In the genomic region with DNA sequence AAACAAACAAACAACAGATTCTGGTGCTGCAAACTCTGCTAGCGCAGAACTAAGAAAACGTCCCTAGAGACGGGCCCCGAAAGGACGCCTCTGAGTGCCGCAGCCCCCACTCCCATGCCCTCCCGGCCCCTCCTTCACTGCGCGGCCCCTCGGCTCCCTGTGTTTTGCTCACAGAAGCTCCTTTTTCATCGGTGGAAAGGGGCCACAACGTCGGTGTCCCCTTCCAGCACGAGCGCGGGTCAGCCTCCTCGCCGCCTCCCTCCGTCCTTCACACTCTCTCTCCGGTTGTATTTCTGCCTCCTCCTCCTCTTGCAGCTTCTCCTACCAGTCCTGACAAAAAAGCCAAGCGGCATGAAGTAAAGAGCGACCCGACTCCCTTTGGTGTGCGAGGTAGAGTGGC, we compare ENCODE assay signal across 24 cellular contexts. TPM values are rescaled to one million over a fixed set of nuclear protein-coding genes. Genes with fewer than 3 reads are reported as not detected.
"Had no signal": no experiment of that assay in that cellular context is flagged by ENCODE, and none has a peak within 500 bp of the region (broad histone marks: within the 10 kb centered on the region; RNA-seq: fewer than 3 reads in every experiment).

No MANE protein-coding gene starts in this region.

- H3K27ac Mint-ChIP-seq: activated B cell treated with CpG ODN at 0.5 μM for 24 hours; activated CD4-positive, alpha-beta T cell treated with anti-CD3 and anti-CD28 coated beads, Interleukin-2, amount 10 ng/mL, durations not matched to agents 24 days and 14 days; activated naive CD4-positive, alpha-beta T cell treated with anti-CD3 and anti-CD28 coated beads, Interleukin-2, amount 50 U/mL, for 24 hours; activated T-helper 17 cell treated with anti-CD3 and anti-CD28 coated beads, Interleukin-2, amount 50 U/mL, for 72 hours; T-helper 17 cell had no signal

- H3K9me3 ChIP-seq: breast epithelium, MG63, Peyer's patch had no signal

- DNase-seq: activated B cell treated with CpG ODN at 0.5 μM for 24 hours; activated CD4-positive, alpha-beta T cell treated with anti-CD3 and anti-CD28 coated beads for 1 hour; activated CD4-positive, alpha-beta T cell treated with anti-CD3 and anti-CD28 coated beads, Interleukin-2, amount 10 ng/mL, durations not matched to agents 24 days and 14 days; activated CD4-positive, alpha-beta T cell treated with anti-CD3 and anti-CD28 coated beads, Interleukin-2, amount 50 U/mL, for 48 hours; activated gamma-delta T cell treated with Interleukin-2 at 50 U/mL for 16 hours; activated T-cell treated with anti-CD3 and anti-CD28 coated beads, Interleukin-2, amount 50 U/mL, for 4 hours; MG63; MV-4-11; NCI-H1092 treated with DMSO at 0.1 percent for 48 hours; NCI-H1417 treated with DMSO at 0.1 percent for 48 hours; NCI-H1694; NCI-H2029; NCI-H510A treated with DMSO at 0.1 percent for 48 hours; NCI-H69; NK-92 treated with Interleukin-12 subunit alpha and Interleukin-12 subunit beta, amount 100 ng/mL, for 24 hours; OCI-M1; Peyer's patch; SIG-M5; T-helper 17 cell; T-helper 9 cell had no signal

- H3K27ac ChIP-seq: breast epithelium, Peyer's patch, RWPE1 had no signal

- H3K4me3 ChIP-seq: breast epithelium, MG63, Peyer's patch had no signal

- H3K36me3 Mint-ChIP-seq: activated naive CD4-positive, alpha-beta T cell treated with anti-CD3 and anti-CD28 coated beads, Interleukin-2, amount 50 U/mL, for 24 hours had no signal

- ATAC-seq: activated T-cell treated with anti-CD3 and anti-CD28 coated beads, Interleukin-2, amount 50 U/mL, for 4 hours; activated T-helper 17 cell treated with anti-CD3 and anti-CD28 coated beads, Interleukin-2, amount 50 U/mL, for 72 hours; T-helper 17 cell had no signal

- H3K9me3 Mint-ChIP-seq: activated B cell treated with CpG ODN at 0.5 μM for 24 hours; activated CD4-positive, alpha-beta T cell treated with anti-CD3 and anti-CD28 coated beads, Interleukin-2, amount 10 ng/mL, durations not matched to agents 24 days and 14 days; activated naive CD4-positive, alpha-beta T cell treated with anti-CD3 and anti-CD28 coated beads, Interleukin-2, amount 50 U/mL, for 24 hours; activated T-cell treated with anti-CD3 and anti-CD28 coated beads, Interleukin-2, amount 50 U/mL, for 4 hours; activated T-helper 17 cell treated with anti-CD3 and anti-CD28 coated beads, Interleukin-2, amount 50 U/mL, for 72 hours had no signal

- H3K4me1 ChIP-seq: breast epithelium, Peyer's patch had no signal

- H3K27me3 Mint-ChIP-seq: activated B cell treated with CpG ODN at 0.5 μM for 24 hours; activated CD4-positive, alpha-beta T cell treated with anti-CD3 and anti-CD28 coated beads, Interleukin-2, amount 10 ng/mL, durations not matched to agents 24 days and 14 days; activated naive CD4-positive, alpha-beta T cell treated with anti-CD3 and anti-CD28 coated beads, Interleukin-2, amount 50 U/mL, for 24 hours; activated T-helper 17 cell treated with anti-CD3 and anti-CD28 coated beads, Interleukin-2, amount 50 U/mL, for 72 hours; T-helper 17 cell had no signal

- H3K4me1 Mint-ChIP-seq: activated B cell treated with CpG ODN at 0.5 μM for 24 hours; activated CD4-positive, alpha-beta T cell treated with anti-CD3 and anti-CD28 coated beads, Interleukin-2, amount 10 ng/mL, durations not matched to agents 24 days and 14 days; activated naive CD4-positive, alpha-beta T cell treated with anti-CD3 and anti-CD28 coated beads, Interleukin-2, amount 50 U/mL, for 24 hours; activated T-helper 17 cell treated with anti-CD3 and anti-CD28 coated beads, Interleukin-2, amount 50 U/mL, for 72 hours; T-helper 17 cell had no signal

- H3K27me3 ChIP-seq: breast epithelium, MG63, Peyer's patch had no signal

- H3K4me3 Mint-ChIP-seq: activated B cell treated with CpG ODN at 0.5 μM for 24 hours; activated CD4-positive, alpha-beta T cell treated with anti-CD3 and anti-CD28 coated beads, Interleukin-2, amount 10 ng/mL, durations not matched to agents 24 days and 14 days; activated naive CD4-positive, alpha-beta T cell treated with anti-CD3 and anti-CD28 coated beads, Interleukin-2, amount 50 U/mL, for 24 hours; activated T-cell treated with anti-CD3 and anti-CD28 coated beads, Interleukin-2, amount 50 U/mL, for 4 hours; activated T-helper 17 cell treated with anti-CD3 and anti-CD28 coated beads, Interleukin-2, amount 50 U/mL, for 72 hours; T-helper 17 cell had no signal

- H3K36me3 ChIP-seq: MG63 had no signal

RNA-seq across cellular contexts. Expression of a gene that starts 14.8 kb away (rescaled TPM):
- total RNA-seq: activated B cell treated with CpG ODN at 0.5 μM for 24 hours; activated CD4-positive, alpha-beta T cell treated with anti-CD3 and anti-CD28 coated beads, Interleukin-2, amount 10 ng/mL, durations not matched to agents 24 days and 14 days; T-helper 17 cell had no signal

RNA-seq across cellular contexts. Expression of a gene that starts 31.8 kb away (rescaled TPM):
- total RNA-seq: activated B cell treated with CpG ODN at 0.5 μM for 24 hours; activated CD4-positive, alpha-beta T cell treated with anti-CD3 and anti-CD28 coated beads, Interleukin-2, amount 10 ng/mL, durations not matched to agents 24 days and 14 days; activated T-cell treated with anti-CD3 and anti-CD28 coated beads, Interleukin-2, amount 50 U/mL, for 4 hours; T-helper 17 cell had no signal
